Comparison of ENCODE assay signal across 8 cellular contexts in genomic region chr4:76147454-76148141, GRCh38. TPM values are rescaled to one million over a fixed set of nuclear protein-coding genes. Genes with fewer than 3 reads are reported as not detected.
DNase-seq lines count a peak whose midpoint lies in the region; ATAC-seq, FAIRE-seq and TF ChIP-seq lines count a peak whose summit lies in the region.

No MANE protein-coding gene starts in this region.

- H3K4me1 ChIP-seq in Peyer's patch = peaks cover 0 to 22% (median 4%) of the 10 kb centered on the region in 4 donors

- no peak for TF ChIP-seq CTCF in Peyer's patch (IDR thresholded peaks at IDR 0.05)

- H3K27ac ChIP-seq in Peyer's patch = peak overlapping the region; percentile 87 to 97 (median 93)

- H3K9me3 ChIP-seq in Peyer's patch = no peaks in the 10 kb centered on the region

- H3K27me3 ChIP-seq in Peyer's patch = no peaks in the 10 kb centered on the region

- DNase-seq in DMS114 treated with DMSO at 0.1 percent for 48 hours (lab: John Stamatoyannopoulos, UW; ENCODE audit: unreplicated experiment) (peak; percentile 6), HuH-7.5 (ENCODE audit: low spot score) (peak; percentile 68), Peyer's patch (peak in 2 of 3 donors; percentile 21 to 64), frontal cortex (ENCODE audit: low spot score in 2 of 2) (peak; percentile 10 to 54), non-pigmented ciliary epithelial cell (ENCODE audit: low read depth) (peak; percentile 56), ureter (ENCODE audit: low spot score) (peak; percentile 50)
- DNase-seq in activated gamma-delta T cell treated with anti-CD3 and anti-CD28 coated beads, Interleukin-2, amount 50 U/mL, for 16 hours (ENCODE audit: low read depth) = peak; percentile 15

- peak; percentile 49 for ATAC-seq in GM21529 (IDR thresholded peaks at IDR 0.05; ENCODE audit: unreplicated experiment)

- TF ChIP-seq POLR2A in Peyer's patch (IDR thresholded peaks at IDR 0.05) = no peak

- peaks cover 0 to 17% (median 0%) of the 10 kb centered on the region in 3 donors for H3K36me3 ChIP-seq in Peyer's patch

- H3K4me3 ChIP-seq in Peyer's patch = peak overlapping the region; percentile 96 to 99 (median 98)

- FAIRE-seq in frontal cortex (lab: Jason Lieb, UNC) = no peak

RNA-seq across cellular contexts. Expression of gene NUP54, which starts 0.6 kb away (rescaled TPM):
- total RNA-seq in Peyer's patch (10 to 100 TPM; 15.6 to 32.2 (median 23.9) TPM), frontal cortex (128 TPM), ureter (47.2 TPM)

Comparison
In these comparisons a context has a peak if more than half of its experiments do, and no peak if none do; other contexts are left out.
1. Peak in every context shown above with its lines: DNase-seq, ATAC-seq, H3K4me3 ChIP-seq and H3K27ac ChIP-seq.
2. DNase-seq: peak in every context shown above with its lines; median percentile 68 in HuH-7.5; 56 in non-pigmented ciliary epithelial cell; 50 in ureter; 42 in Peyer's patch; 32 in frontal cortex; 15 in activated gamma-delta T cell treated with anti-CD3 and anti-CD28 coated beads, Interleukin-2, amount 50 U/mL, for 16 hours; 6 in DMS114 treated with DMSO at 0.1 percent for 48 hours.